In the genomic region with DNA sequence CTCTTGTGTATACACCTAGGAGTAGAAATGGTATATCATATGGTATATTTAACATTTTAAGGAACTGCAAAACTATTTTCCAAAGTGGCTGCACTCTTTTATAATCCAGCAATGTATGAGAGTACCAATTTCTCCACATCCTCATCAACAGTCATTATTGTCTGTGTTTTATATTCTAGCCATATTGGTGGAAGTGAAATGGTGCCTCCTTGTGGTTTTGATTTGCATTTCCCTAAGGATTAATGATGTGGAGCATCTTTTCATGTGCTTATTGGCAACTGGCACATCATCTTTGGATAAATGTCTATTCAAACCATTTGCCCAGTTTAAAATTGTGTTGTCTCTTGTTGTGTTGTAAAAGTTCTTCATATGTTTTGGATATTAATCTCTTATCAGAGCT, we compare ENCODE assay signal across 13 cellular contexts. TPM values are rescaled to one million over a fixed set of nuclear protein-coding genes. Genes with fewer than 3 reads are reported as not detected.
DNase-seq lines count a peak whose midpoint lies in the region; FAIRE-seq and TF ChIP-seq lines count a peak whose summit lies in the region.
"Had no signal": no experiment of that assay in that cellular context is flagged by ENCODE, and none has a peak within 500 bp of the region (broad histone marks: within the 10 kb centered on the region; RNA-seq: fewer than 3 reads in every experiment).

No MANE protein-coding gene starts in this region.

- H3K4me3 ChIP-seq in MM.1S (ENCODE audit: low read length) (no peak overlapping the region), H1 (ENCODE audit: extremely low read depth in 1 of 4, insufficient read depth in 2 of 4, low read depth in 3 of 4, low read length in 4 of 4) (no peak overlapping the region), MG63 (no peak overlapping the region)
- H3K4me3 ChIP-seq: spleen had no signal

- H3K4ac ChIP-seq in H1 (replicated peaks; ENCODE audit: insufficient read length, low read depth, low read length): no peak overlapping the region

- no peaks in the 10 kb centered on the region for H3K23me2 ChIP-seq in H1 (ENCODE audit: low read depth, low read length)

- FAIRE-seq in H1 (lab: Jason Lieb, UNC): peak; percentile 83
- FAIRE-seq: TTC549 had no signal

- TF ChIP-seq EP300 in H1 (IDR thresholded peaks at IDR 0.05; ENCODE audit: borderline replicate concordance in 1 of 2, low read depth in 2 of 2, low read length in 2 of 2): no peak

- POLR2A ChIA-PET in H1 (lab: Charles Lee; ENCODE audit: partially characterized antibody): no interaction called here

- H3K36me3 ChIP-seq in MM.1S (replicated peaks; ENCODE audit: insufficient read depth, low read length) (no peaks in the 10 kb centered on the region), H1 (ENCODE audit: control insufficient read depth in 2 of 4, insufficient read depth in 4 of 4, low read length in 3 of 4) (no peaks in the 10 kb centered on the region), MG63 (no peaks in the 10 kb centered on the region)
- H3K36me3 ChIP-seq: spleen had no signal

- H3K27ac ChIP-seq in C4-2B: no peak overlapping the region
- no peak overlapping the region for H3K27ac ChIP-seq in MM.1S (ENCODE audit: low read length)
- H3K27ac ChIP-seq in H1 (ENCODE audit: low read depth, low read length): no peak overlapping the region
- H3K27ac ChIP-seq: spleen had no signal

- no peaks in the 10 kb centered on the region for H3F3A ChIP-seq in MM.1S (ENCODE audit: insufficient read depth, low read length)

- H3K14ac ChIP-seq in H1 (ENCODE audit: insufficient read length): no peak overlapping the region

- no peak overlapping the region for H3K56ac ChIP-seq in H1 (replicated peaks; ENCODE audit: insufficient read length, low read depth, low read length)

- H4K5ac ChIP-seq in H1 (ENCODE audit: insufficient read length, low read depth, low read length): no peak overlapping the region

- no peak overlapping the region for H3K4me3 Mint-ChIP-seq in mesothelial cell of epicardium
- H3K4me3 Mint-ChIP-seq: activated naive CD8-positive, alpha-beta T cell treated with anti-CD3 and anti-CD28 coated beads, Interleukin-2, amount 10 ng/mL, durations not matched to agents 7 days and 5 days had no signal

- H2BK120ac ChIP-seq in H1 (replicated peaks; ENCODE audit: low read depth, low read length): no peak overlapping the region

- H2BK15ac ChIP-seq in H1 (ENCODE audit: low read length): no peak overlapping the region

- no peaks in the 10 kb centered on the region for H3K27me3 Mint-ChIP-seq in mesothelial cell of epicardium (ENCODE audit: low read depth)

- H3K9ac ChIP-seq in MM.1S (ENCODE audit: low read length) (no peak overlapping the region), H1 (replicated peaks in 1 of 4; ENCODE audit: extremely low read depth in 1 of 4, low read depth in 3 of 4, low read length in 3 of 4) (no peak overlapping the region)

- TF ChIP-seq CTCF in C4-2B (conservative IDR thresholded peaks at IDR 0.05): peak; percentile 63
- TF ChIP-seq CTCF in MM.1S (IDR thresholded peaks at IDR 0.05; ENCODE audit: low read length): peak; percentile 23
- peak in 2 of 3 experiments; percentile 20 to 46; a peak in 2 of 4 replicates for TF ChIP-seq CTCF in H1 (IDR thresholded peaks at IDR 0.05; ENCODE audit: control extremely low read depth in 1 of 3, insufficient read depth in 1 of 3, low read depth in 1 of 3, low read length in 3 of 3)
- TF ChIP-seq CTCF in mesothelial cell of epicardium (IDR thresholded peaks at IDR 0.05; ENCODE audit: unreplicated experiment): peak; percentile 50

- H3K9me3 Mint-ChIP-seq in mesothelial cell of epicardium: peaks cover 23% of the 10 kb centered on the region
- H3K9me3 Mint-ChIP-seq: activated naive CD8-positive, alpha-beta T cell treated with anti-CD3 and anti-CD28 coated beads, Interleukin-2, amount 10 ng/mL, durations not matched to agents 7 days and 5 days had no signal

- H3K4me1 ChIP-seq in MM.1S (ENCODE audit: low read length) (no peaks in the 10 kb centered on the region), H1 (replicated peaks in 1 of 4; ENCODE audit: control insufficient read depth in 3 of 4, insufficient read depth in 4 of 4, low read length in 3 of 4) (no peaks in the 10 kb centered on the region)
- H3K4me1 ChIP-seq: spleen had no signal

- H2BK5ac ChIP-seq in H1 (ENCODE audit: low read depth, low read length): no peak overlapping the region

- no peak overlapping the region for H3K4me2 ChIP-seq in MM.1S (ENCODE audit: low read depth, low read length)
- H3K4me2 ChIP-seq in H1 (ENCODE audit: insufficient read depth in 1 of 2, low read depth in 2 of 2, low read length in 2 of 2): no peak overlapping the region

- peak; percentile 51 to 60 for TF ChIP-seq RAD21 in H1 (IDR thresholded peaks at IDR 0.05 in 1 of 2, conservative IDR thresholded peaks at IDR 0.05 in 1 of 2; ENCODE audit: low read depth in 2 of 2, low read length in 2 of 2)

- H3K79me2 ChIP-seq in MM.1S (ENCODE audit: low read length): no peaks in the 10 kb centered on the region
- no peaks in the 10 kb centered on the region for H3K79me2 ChIP-seq in H1 (ENCODE audit: control insufficient read depth in 1 of 2, insufficient read depth in 2 of 2, low read length in 2 of 2)

- no peak overlapping the region for H4K8ac ChIP-seq in H1 (ENCODE audit: extremely low read depth, insufficient read depth, low read length)

- H2AFZ ChIP-seq in MM.1S (ENCODE audit: low read length): no peak overlapping the region
- no peak overlapping the region for H2AFZ ChIP-seq in H1 (ENCODE audit: low read length)

- CTCF ChIA-PET in H1 (lab: Charles Lee; ENCODE audit: partially characterized antibody): interaction anchor here (0.6 to 1.3 kb wide), 5 partner anchors 59 to 229 kb away, joined by 3 to 5 read pairs (median 4); no protein-coding TSS in a partner anchor

- no peaks in the 10 kb centered on the region for H3K79me1 ChIP-seq in H1 (ENCODE audit: low read depth, low read length)

- H3K18ac ChIP-seq in H1 (ENCODE audit: extremely low read depth, low read length): no peak overlapping the region

- no peaks in the 10 kb centered on the region for H4K20me1 ChIP-seq in MM.1S (ENCODE audit: insufficient read depth, low read length)
- no peaks in the 10 kb centered on the region for H4K20me1 ChIP-seq in H1 (replicated peaks in 1 of 2; ENCODE audit: control insufficient read depth in 1 of 2, insufficient read depth in 2 of 2, low read length in 2 of 2)

- no peak overlapping the region for H3K23ac ChIP-seq in H1 (ENCODE audit: insufficient read length)

- no peak overlapping the region for H4K91ac ChIP-seq in H1 (replicated peaks; ENCODE audit: insufficient read length, low read length)

- H2BK12ac ChIP-seq in H1 (ENCODE audit: low read depth, low read length): no peak overlapping the region

- H3K9me3 ChIP-seq in MM.1S (replicated peaks; ENCODE audit: insufficient read depth, low read length) (no peaks in the 10 kb centered on the region), H1 (ENCODE audit: insufficient read depth in 2 of 2, low read depth in 1 of 2, low read length in 1 of 2) (no peaks in the 10 kb centered on the region), MG63 (no peaks in the 10 kb centered on the region)

- no peaks in the 10 kb centered on the region for H3K9me2 ChIP-seq in MM.1S (replicated peaks; ENCODE audit: insufficient read depth, low read length)

- no peak overlapping the region for H3K27ac Mint-ChIP-seq in mesothelial cell of epicardium
- H3K27ac Mint-ChIP-seq: activated naive CD8-positive, alpha-beta T cell treated with anti-CD3 and anti-CD28 coated beads, Interleukin-2, amount 10 ng/mL, durations not matched to agents 7 days and 5 days had no signal

- TF ChIP-seq POLR2A in H1 (IDR thresholded peaks at IDR 0.05; ENCODE audit: control extremely low read depth in 1 of 2, low read depth in 2 of 2, low read length in 2 of 2): no peak

- H2BK20ac ChIP-seq in H1 (ENCODE audit: low read length): no peak overlapping the region

- H3K27me3 ChIP-seq in MM.1S (replicated peaks; ENCODE audit: insufficient read depth, low read length): no peaks in the 10 kb centered on the region
- no peaks in the 10 kb centered on the region for H3K27me3 ChIP-seq in H1 (replicated peaks in 1 of 4; ENCODE audit: control insufficient read depth in 3 of 4, extremely low read depth in 1 of 4, insufficient read depth in 3 of 4, low read length in 3 of 4)
- H3K27me3 ChIP-seq in MG63: no peaks in the 10 kb centered on the region

- H2AK5ac ChIP-seq in H1 (ENCODE audit: low read depth, low read length): no peak overlapping the region

- DNase-seq in MM.1S (no peak), H1 (ENCODE audit: low read depth in 1 of 2, low spot score in 2 of 2) (no peak), mesothelial cell of epicardium (ENCODE audit: low spot score in 2 of 2, unreplicated experiment in 2 of 2) (no peak), MG63 (no peak), C1 segment of cervical spinal cord (lab: John Stamatoyannopoulos, UW) (no peak)
- DNase-seq in stimulated activated CD4-positive, alpha-beta T cell treated with anti-CD3 and anti-CD28 coated beads, Interleukin-15, amount 100 ng/mL, for 24 hours: no peak
- no peak for DNase-seq in stimulated activated naive CD4-positive, alpha-beta T cell treated with Interleukin-2 at 50 U/mL for 16 hours (lab: John Stamatoyannopoulos, UW)
- DNase-seq: activated naive CD8-positive, alpha-beta T cell treated with anti-CD3 and anti-CD28 coated beads, Interleukin-2, amount 10 ng/mL, durations not matched to agents 7 days and 5 days; NCI-H2081; spleen had no signal

- peaks cover 2% of the 10 kb centered on the region for H3K36me3 Mint-ChIP-seq in mesothelial cell of epicardium
- H3K36me3 Mint-ChIP-seq: activated naive CD8-positive, alpha-beta T cell treated with anti-CD3 and anti-CD28 coated beads, Interleukin-2, amount 10 ng/mL, durations not matched to agents 7 days and 5 days had no signal

- H3K4me1 Mint-ChIP-seq in mesothelial cell of epicardium: no peaks in the 10 kb centered on the region
- H3K4me1 Mint-ChIP-seq: activated naive CD8-positive, alpha-beta T cell treated with anti-CD3 and anti-CD28 coated beads, Interleukin-2, amount 10 ng/mL, durations not matched to agents 7 days and 5 days had no signal

TF ChIP-seq in H1, 55 proteins besides CTCF, POLR2A, EP300 and RAD21 (continues in another document):
- TF ChIP-seq SP4 (IDR thresholded peaks at IDR 0.05; ENCODE audit: low read length) (no peak), BCL11A (IDR thresholded peaks at IDR 0.05; ENCODE audit: low read depth in 2 of 2, low read length in 2 of 2) (no peak), SAP30 (IDR thresholded peaks at IDR 0.05; ENCODE audit: insufficient read depth, insufficient replicate concordance, low read length) (no peak)

RNA-seq across cellular contexts. Expression of gene BMP15, which starts 9.6 kb away (rescaled TPM):
- total RNA-seq in H1 (2021; fragmentation: NEBNext Ultra II Directional; extraction: Animal tissue kit (Norgen Biotek cat#: 25700)): not detected in 2 replicates
- not detected in 2 replicates for polyA plus RNA-seq in H1 (2011; rRNA removed)
- not detected for polyA plus RNA-seq in H1 (2011; cell fraction: cytosol; rRNA removed)
- polyA plus RNA-seq in H1 (2011; cell fraction: nucleus; rRNA removed): not detected
- polyA plus RNA-seq in H1 (2012, experiment 1 of 2): not detected in 4 replicates
- polyA plus RNA-seq in H1 (2012, experiment 2 of 2): not detected
- not detected for polyA plus RNA-seq in H1 (2013, experiment 1 of 2)
- not detected for polyA plus RNA-seq in H1 (2013, experiment 2 of 2)
- not detected in 2 replicates for polyA minus RNA-seq in H1 (2011; rRNA and poly(A)+ RNA removed)
- not detected for polyA minus RNA-seq in H1 (2011; cell fraction: cytosol; rRNA and poly(A)+ RNA removed)
- polyA minus RNA-seq in H1 (2011; cell fraction: nucleus; rRNA and poly(A)+ RNA removed): not detected
- not detected in 3 replicates for total RNA-seq in mesothelial cell of epicardium
- total RNA-seq in MG63 (2014; rRNA removed; shearing (Covaris generic); ENCODE audit: low replicate concordance): not detected in 2 replicates
- total RNA-seq: activated naive CD8-positive, alpha-beta T cell treated with anti-CD3 and anti-CD28 coated beads, Interleukin-2, amount 10 ng/mL, durations not matched to agents 7 days and 5 days; spleen; subcutaneous adipose tissue had no signal
- polyA plus RNA-seq: spleen had no signal
